In the genomic region with DNA sequence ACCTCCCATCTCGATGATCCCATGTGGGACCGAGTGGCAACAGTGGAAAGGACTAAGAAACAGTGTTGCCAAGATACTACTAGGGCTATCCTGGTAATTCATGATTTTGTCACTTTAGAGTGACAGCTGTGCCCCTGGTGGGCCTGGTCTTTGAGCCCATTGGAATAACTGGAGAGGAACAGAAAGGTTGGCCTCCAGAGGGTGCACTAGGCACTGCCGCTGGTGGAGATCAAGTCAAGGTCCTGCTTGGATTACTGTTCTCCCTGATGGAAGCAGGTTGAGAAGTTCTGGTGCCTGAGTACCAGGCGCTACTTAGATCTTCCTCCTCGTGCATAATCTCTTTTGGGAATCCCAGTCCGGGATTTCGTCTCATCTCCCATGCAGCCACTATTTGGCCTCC, we compare ENCODE assay signal across 1 cellular context.
TF ChIP-seq lines count a peak whose summit lies in the region.

No MANE protein-coding gene starts in this region.

TF ChIP-seq in GM23338, 12 proteins besides CTCF, POLR2A, EP300 and RAD21 (continued from another document):
- TF ChIP-seq, protein P1, sequence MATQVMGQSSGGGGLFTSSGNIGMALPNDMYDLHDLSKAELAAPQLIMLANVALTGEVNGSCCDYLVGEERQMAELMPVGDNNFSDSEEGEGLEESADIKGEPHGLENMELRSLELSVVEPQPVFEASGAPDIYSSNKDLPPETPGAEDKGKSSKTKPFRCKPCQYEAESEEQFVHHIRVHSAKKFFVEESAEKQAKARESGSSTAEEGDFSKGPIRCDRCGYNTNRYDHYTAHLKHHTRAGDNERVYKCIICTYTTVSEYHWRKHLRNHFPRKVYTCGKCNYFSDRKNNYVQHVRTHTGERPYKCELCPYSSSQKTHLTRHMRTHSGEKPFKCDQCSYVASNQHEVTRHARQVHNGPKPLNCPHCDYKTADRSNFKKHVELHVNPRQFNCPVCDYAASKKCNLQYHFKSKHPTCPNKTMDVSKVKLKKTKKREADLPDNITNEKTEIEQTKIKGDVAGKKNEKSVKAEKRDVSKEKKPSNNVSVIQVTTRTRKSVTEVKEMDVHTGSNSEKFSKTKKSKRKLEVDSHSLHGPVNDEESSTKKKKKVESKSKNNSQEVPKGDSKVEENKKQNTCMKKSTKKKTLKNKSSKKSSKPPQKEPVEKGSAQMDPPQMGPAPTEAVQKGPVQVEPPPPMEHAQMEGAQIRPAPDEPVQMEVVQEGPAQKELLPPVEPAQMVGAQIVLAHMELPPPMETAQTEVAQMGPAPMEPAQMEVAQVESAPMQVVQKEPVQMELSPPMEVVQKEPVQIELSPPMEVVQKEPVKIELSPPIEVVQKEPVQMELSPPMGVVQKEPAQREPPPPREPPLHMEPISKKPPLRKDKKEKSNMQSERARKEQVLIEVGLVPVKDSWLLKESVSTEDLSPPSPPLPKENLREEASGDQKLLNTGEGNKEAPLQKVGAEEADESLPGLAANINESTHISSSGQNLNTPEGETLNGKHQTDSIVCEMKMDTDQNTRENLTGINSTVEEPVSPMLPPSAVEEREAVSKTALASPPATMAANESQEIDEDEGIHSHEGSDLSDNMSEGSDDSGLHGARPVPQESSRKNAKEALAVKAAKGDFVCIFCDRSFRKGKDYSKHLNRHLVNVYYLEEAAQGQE (IDR thresholded peaks at IDR 0.05; ENCODE audit: unreplicated experiment): no peak
- TF ChIP-seq CREB1 (CRISPR knock-in tag; IDR thresholded peaks at IDR 0.05; ENCODE audit: low read depth) (no peak), POLR2AphosphoS5 (IDR thresholded peaks at IDR 0.05; ENCODE audit: low read depth) (no peak), NANOG (IDR thresholded peaks at IDR 0.05; ENCODE audit: borderline replicate concordance) (no peak), STAT1 (IDR thresholded peaks at IDR 0.05; ENCODE audit: unreplicated experiment) (no peak), JUNB (IDR thresholded peaks at IDR 0.05; ENCODE audit: unreplicated experiment) (no peak), ETS1 (IDR thresholded peaks at IDR 0.05) (no peak), EZH2 (IDR thresholded peaks at IDR 0.05; ENCODE audit: low read depth, unreplicated experiment) (no peak), ZNF462 (CRISPR knock-in tag; IDR thresholded peaks at IDR 0.05) (no peak)
